ENCODE assay signal across 14 cellular contexts in the genomic region with DNA sequence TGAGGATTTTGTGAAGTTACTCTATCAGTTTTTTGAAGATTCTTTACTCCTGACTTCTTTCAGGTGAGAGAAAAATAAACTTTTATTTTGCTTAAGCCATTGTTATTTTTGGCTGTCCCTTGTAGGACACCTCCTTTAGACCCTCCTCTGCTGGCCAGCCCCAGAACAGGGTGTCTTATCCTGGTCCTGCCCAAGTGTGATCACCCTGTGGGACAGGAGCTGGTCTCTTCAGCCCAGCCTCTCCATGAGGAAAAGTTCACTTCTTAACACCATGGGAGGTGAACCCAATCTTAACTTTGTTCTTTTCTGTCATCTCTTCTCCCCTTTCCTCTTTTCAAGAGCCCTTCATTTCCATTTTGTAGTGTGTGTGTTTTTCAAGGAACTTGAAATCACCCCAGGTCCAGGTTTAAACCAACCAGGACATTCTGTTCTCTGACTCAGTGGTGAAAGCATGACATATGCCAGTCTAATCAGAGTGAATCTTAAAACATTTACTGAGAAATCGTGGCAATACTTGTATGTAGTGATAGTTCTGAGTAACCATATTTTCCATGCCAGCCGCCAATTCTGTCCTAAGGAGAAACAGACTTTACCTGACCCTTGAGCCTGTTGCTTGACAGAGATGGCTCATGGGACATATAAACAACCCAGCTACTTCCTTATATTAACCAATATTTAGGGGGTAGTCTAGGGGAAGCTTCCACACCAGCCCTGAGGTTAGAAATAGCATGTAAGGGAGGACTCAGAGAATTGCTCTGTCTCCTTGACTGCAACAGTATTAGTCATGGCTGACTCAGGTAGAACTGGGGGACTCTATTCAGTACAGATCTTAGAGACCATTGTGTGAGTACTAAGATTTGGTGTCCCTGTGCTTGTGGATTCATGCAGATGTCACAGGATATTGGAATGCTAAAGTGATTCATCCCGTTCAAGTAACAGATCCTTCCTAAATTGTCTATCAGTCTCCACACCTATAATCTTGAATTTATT. TPM values are rescaled to one million over a fixed set of nuclear protein-coding genes. Genes with fewer than 3 reads are reported as not detected.
DNase-seq lines count a peak whose midpoint lies in the region; ATAC-seq lines count a peak whose summit lies in the region.
"Had no signal": no experiment of that assay in that cellular context is flagged by ENCODE, and none has a peak within 500 bp of the region (broad histone marks: within the 10 kb centered on the region; RNA-seq: fewer than 3 reads in every experiment).

No MANE protein-coding gene starts in this region.

- no peaks in the 10 kb centered on the region for H3K27me3 ChIP-seq in ACC112 (ENCODE audit: insufficient read depth, low read length)
- H3K27me3 ChIP-seq: uterus had no signal

- H2AFZ ChIP-seq in ACC112 (ENCODE audit: low read length, unreplicated experiment), result peak overlapping the region; percentile 89

- no peaks in the 10 kb centered on the region for H3K36me3 ChIP-seq in ACC112 (ENCODE audit: insufficient read depth, low read length)
- H3K36me3 ChIP-seq: uterus had no signal

- H3K27ac Mint-ChIP-seq in stimulated activated naive CD8-positive, alpha-beta T cell treated with anti-CD3 and anti-CD28 coated beads, Interleukin-15, amount 100 ng/mL, for 72 hours, result no peak overlapping the region

- ATAC-seq in stimulated activated naive CD8-positive, alpha-beta T cell treated with anti-CD3 and anti-CD28 coated beads, Interleukin-15, amount 100 ng/mL, for 72 hours, result no peak
- no peak for ATAC-seq in HG03565 (IDR thresholded peaks at IDR 0.05; ENCODE audit: unreplicated experiment)
- ATAC-seq: left ventricle myocardium superior had no signal

- DNase-seq in HS-27A (ENCODE audit: low read depth), result peak; percentile 22
- DNase-seq in amniotic epithelial cell (ENCODE audit: low read depth), result peak; percentile 68
- DNase-seq in iPS-NIHi7 (ENCODE audit: extremely low spot score), result peak; percentile 11
- no peak for DNase-seq in HuH-7 (ENCODE audit: low spot score)
- no peak for DNase-seq in stimulated activated naive CD8-positive, alpha-beta T cell treated with anti-CD3 and anti-CD28 coated beads, Interleukin-15, amount 100 ng/mL, for 72 hours
- no peak for DNase-seq in occipital lobe (lab: John Stamatoyannopoulos, UW)
- DNase-seq: activated naive CD4-positive, alpha-beta T cell; left ventricle myocardium superior; NCI-H2081; stimulated activated CD4-positive, alpha-beta T cell treated with anti-CD3 and anti-CD28 coated beads, Interleukin-15, amount 100 ng/mL, for 24 hours; uterus had no signal

- no peaks in the 10 kb centered on the region for H3K27me3 Mint-ChIP-seq in stimulated activated naive CD8-positive, alpha-beta T cell treated with anti-CD3 and anti-CD28 coated beads, Interleukin-15, amount 100 ng/mL, for 72 hours

- H3K27ac ChIP-seq in ACC112 (ENCODE audit: low read depth, low read length), result peak overlapping the region; percentile 98
- H3K27ac ChIP-seq: uterus had no signal

- peaks cover 0 to 4% of the 10 kb centered on the region in 2 donors for H3K9me3 Mint-ChIP-seq in stimulated activated naive CD8-positive, alpha-beta T cell treated with anti-CD3 and anti-CD28 coated beads, Interleukin-15, amount 100 ng/mL, for 72 hours

- peaks cover 23% of the 10 kb centered on the region for H3K4me1 ChIP-seq in ACC112 (ENCODE audit: control insufficient read depth, insufficient read depth, low read length, unreplicated experiment)
- H3K4me1 ChIP-seq: uterus had no signal

- no peaks in the 10 kb centered on the region for H3K79me2 ChIP-seq in ACC112 (ENCODE audit: control insufficient read depth, insufficient read depth, low read length, unreplicated experiment)

- no peak overlapping the region for H3K4me3 Mint-ChIP-seq in stimulated activated naive CD8-positive, alpha-beta T cell treated with anti-CD3 and anti-CD28 coated beads, Interleukin-15, amount 100 ng/mL, for 72 hours

- H3K4me1 Mint-ChIP-seq in stimulated activated naive CD8-positive, alpha-beta T cell treated with anti-CD3 and anti-CD28 coated beads, Interleukin-15, amount 100 ng/mL, for 72 hours, result no peaks in the 10 kb centered on the region

- H3K4me3 ChIP-seq in ACC112 (ENCODE audit: low read depth, low read length), result peak overlapping the region; percentile 50
- H3K4me3 ChIP-seq: uterus had no signal

RNA-seq across cellular contexts. Expression of gene FLRT3, which starts 48.8 kb away (rescaled TPM):
- 27.5 TPM for total RNA-seq in occipital lobe
- total RNA-seq: T-helper 1 cell treated with Interleukin-12 subunit alpha and Interleukin-12 subunit beta and Interleukin-4 antibody, amounts not matched to agents 30 ng/mL and 1 ng/mL, for 36 hours had no signal

Comparison
In these comparisons a context has a peak if more than half of its experiments do, and no peak if none do; other contexts are left out.
1. DNase-seq: peak in HS-27A (single experiment), amniotic epithelial cell (single experiment) and iPS-NIHi7 (single experiment); none in HuH-7 (single experiment), stimulated activated naive CD8-positive, alpha-beta T cell treated with anti-CD3 and anti-CD28 coated beads, Interleukin-15, amount 100 ng/mL, for 72 hours (0 of 2) and occipital lobe (single experiment).